In genomic region chr7:134747326-134747725, GRCh38 we compare ENCODE assay signal across 18 cellular contexts. TPM values are rescaled to one million over a fixed set of nuclear protein-coding genes. Genes with fewer than 3 reads are reported as not detected.
DNase-seq lines count a peak whose midpoint lies in the region; ATAC-seq and TF ChIP-seq lines count a peak whose summit lies in the region.
"Had no signal": no experiment of that assay in that cellular context is flagged by ENCODE, and none has a peak within 500 bp of the region (broad histone marks: within the 10 kb centered on the region; RNA-seq: fewer than 3 reads in every experiment).

No MANE protein-coding gene starts in this region.

- H3K9ac ChIP-seq in endodermal cell (ENCODE audit: extremely low read depth, low read length, poor library complexity, severe bottlenecking) (no peak overlapping the region), trophoblast cell (ENCODE audit: low read length) (no peak overlapping the region)
- H3K9ac ChIP-seq: BLaER1, GM23248 had no signal

- H3K4me1 ChIP-seq in endodermal cell (ENCODE audit: control insufficient read depth, insufficient read depth, low read length) = no peaks in the 10 kb centered on the region
- H3K4me1 ChIP-seq in trophoblast cell (ENCODE audit: control insufficient read depth in 1 of 2, insufficient read depth in 2 of 2, low read length in 2 of 2) = peaks cover 11 to 17% of the 10 kb centered on the region in 2 experiments
- H3K4me1 ChIP-seq: A549, BLaER1 had no signal

- H3K79me1 ChIP-seq in trophoblast cell (ENCODE audit: low read length) = peaks cover 7% of the 10 kb centered on the region

- no peak overlapping the region for H3K23ac ChIP-seq in trophoblast cell (ENCODE audit: low read length)

- peaks cover 27 to 29% of the 10 kb centered on the region in 2 donors for H3K27me3 Mint-ChIP-seq in natural killer cell treated with Interleukin-12 subunit alpha and Interleukin-12 subunit beta and Interleukin-15 and Interleukin-18, amount 100 ng/mL, for 72 hours
- H3K27me3 Mint-ChIP-seq in natural killer cell (ENCODE audit: low read depth in 2 of 2) (peaks cover 5 to 25% of the 10 kb centered on the region in 2 donors), endodermal cell (ENCODE audit: insufficient read depth) (no peaks in the 10 kb centered on the region)

- H3K9me3 Mint-ChIP-seq in natural killer cell treated with Interleukin-12 subunit alpha and Interleukin-12 subunit beta and Interleukin-15 and Interleukin-18, amount 100 ng/mL, for 72 hours = no peaks in the 10 kb centered on the region
- H3K9me3 Mint-ChIP-seq in natural killer cell (no peaks in the 10 kb centered on the region), endodermal cell (no peaks in the 10 kb centered on the region)
- H3K9me3 Mint-ChIP-seq: CD8-positive, alpha-beta T cell had no signal

- H3K4me3 ChIP-seq in endodermal cell (ENCODE audit: low read length) (no peak overlapping the region), fibroblast of the aortic adventitia (ENCODE audit: low read depth, low read length) (no peak overlapping the region), trophoblast cell (ENCODE audit: low read depth, low read length) (no peak overlapping the region)
- H3K4me3 ChIP-seq: A549, BLaER1, GM23248 had no signal

- no peaks in the 10 kb centered on the region for H3K79me2 ChIP-seq in trophoblast cell (ENCODE audit: control insufficient read depth, insufficient read depth, low read length, poor library complexity)

- no peaks in the 10 kb centered on the region for H3K4me1 Mint-ChIP-seq in natural killer cell treated with Interleukin-12 subunit alpha and Interleukin-12 subunit beta and Interleukin-15 and Interleukin-18, amount 100 ng/mL, for 72 hours (ENCODE audit: low read depth in 2 of 2)
- no peaks in the 10 kb centered on the region for H3K4me1 Mint-ChIP-seq in natural killer cell
- peaks cover 22% of the 10 kb centered on the region for H3K4me1 Mint-ChIP-seq in endodermal cell

- intact Hi-C loops in natural killer cell (cut with micrococcal nuclease) = no loop called here

- H2BK120ac ChIP-seq in trophoblast cell (ENCODE audit: insufficient read depth, low read length, poor library complexity) = no peak overlapping the region

- H3K36me3 Mint-ChIP-seq in natural killer cell treated with Interleukin-12 subunit alpha and Interleukin-12 subunit beta and Interleukin-15 and Interleukin-18, amount 100 ng/mL, for 72 hours = no peaks in the 10 kb centered on the region
- H3K36me3 Mint-ChIP-seq in natural killer cell (no peaks in the 10 kb centered on the region), endodermal cell (ENCODE audit: low read depth) (no peaks in the 10 kb centered on the region)
- H3K36me3 Mint-ChIP-seq: CD8-positive, alpha-beta T cell had no signal

- no peak overlapping the region for H4K8ac ChIP-seq in trophoblast cell (ENCODE audit: low read depth, low read length)

- no peaks in the 10 kb centered on the region for H3K27me3 ChIP-seq in endodermal cell (ENCODE audit: control insufficient read depth, insufficient read depth, low read length, poor library complexity, severe bottlenecking)
- no peaks in the 10 kb centered on the region for H3K27me3 ChIP-seq in trophoblast cell (ENCODE audit: insufficient read depth, low read length)
- H3K27me3 ChIP-seq: BLaER1 had no signal

- no peak overlapping the region for H3K14ac ChIP-seq in trophoblast cell (ENCODE audit: low read length)

- H3K9me3 ChIP-seq in endodermal cell (ENCODE audit: control insufficient read depth, low read length) (no peaks in the 10 kb centered on the region), trophoblast cell (ENCODE audit: insufficient read depth, low read depth, low read length) (no peaks in the 10 kb centered on the region)
- H3K9me3 ChIP-seq: A549 had no signal

- no peak overlapping the region for H3K4me2 ChIP-seq in trophoblast cell (ENCODE audit: low read length)
- H3K4me2 ChIP-seq: A549, BLaER1 had no signal

- H3K27ac Mint-ChIP-seq in natural killer cell treated with Interleukin-12 subunit alpha and Interleukin-12 subunit beta and Interleukin-15 and Interleukin-18, amount 100 ng/mL, for 72 hours = no peak overlapping the region
- H3K27ac Mint-ChIP-seq in natural killer cell (no peak overlapping the region), endodermal cell (no peak overlapping the region)
- H3K27ac Mint-ChIP-seq: CD8-positive, alpha-beta T cell had no signal

- no peak overlapping the region for H3K18ac ChIP-seq in trophoblast cell (ENCODE audit: low read length)

- no peak for DNase-seq in natural killer cell treated with Interleukin-12 subunit alpha and Interleukin-12 subunit beta and Interleukin-15 and Interleukin-18, amount 100 ng/mL, for 72 hours (ENCODE audit: low spot score)
- DNase-seq in natural killer cell (no peak), endodermal cell (peak; percentile 10), fibroblast of the aortic adventitia (ENCODE audit: low read depth) (peak; percentile 66), trophoblast cell (no peak), C1 segment of cervical spinal cord (lab: John Stamatoyannopoulos, UW) (no peak), NCI-H1436 treated with DMSO at 0.1 percent for 48 hours (lab: John Stamatoyannopoulos, UW) (no peak), ACHN (no peak)
- DNase-seq: Calu3; CD8-positive, alpha-beta T cell; DMS79 treated with DMSO at 0.1 percent for 48 hours; GF-D8; GM23248; HCEC 1CT had no signal

- H4K91ac ChIP-seq in trophoblast cell (ENCODE audit: low read depth, low read length) = peak overlapping the region; percentile 3

- peak; percentile 8 to 20 for ATAC-seq in natural killer cell treated with Interleukin-12 subunit alpha and Interleukin-12 subunit beta and Interleukin-15 and Interleukin-18, amount 100 ng/mL, for 72 hours
- no peak for ATAC-seq in natural killer cell
- ATAC-seq: A549; CD8-positive, alpha-beta T cell had no signal

- no peak overlapping the region for H2AK5ac ChIP-seq in trophoblast cell (ENCODE audit: low read length)

- 84 to 88% methylated on average over 4 to 5 of the region's 5 CpGs for WGBS in endodermal cell (ENCODE audit: insufficient coverage in 1 of 2, insufficient read length in 1 of 2), 2 experiments
- WGBS in trophoblast cell (ENCODE audit: extremely low coverage, insufficient coverage, insufficient read length) = no CpG with 5 or more reads among the region's 5 CpGs

- no peak overlapping the region for H2AFZ ChIP-seq in trophoblast cell (ENCODE audit: insufficient read depth, low read length, poor library complexity)
- H2AFZ ChIP-seq: GM23248 had no signal

- no peak overlapping the region for H3K27ac ChIP-seq in endodermal cell (ENCODE audit: low read depth, low read length)
- H3K27ac ChIP-seq in trophoblast cell (ENCODE audit: low read depth, low read length) = no peak overlapping the region
- H3K27ac ChIP-seq: 22Rv1, A549, BLaER1, GM23248, HL-60 had no signal

- no peak overlapping the region for H4K12ac ChIP-seq in trophoblast cell (ENCODE audit: low read depth, low read length)

- H2BK5ac ChIP-seq in trophoblast cell (ENCODE audit: low read depth, low read length, poor library complexity) = no peak overlapping the region

- H2BK12ac ChIP-seq in trophoblast cell (ENCODE audit: low read length) = peak overlapping the region; percentile 21

- H3K36me3 ChIP-seq in endodermal cell (ENCODE audit: control insufficient read depth, insufficient read depth, low read length) (no peaks in the 10 kb centered on the region), trophoblast cell (ENCODE audit: control insufficient read depth in 1 of 2, insufficient read depth in 2 of 2, low read length in 2 of 2) (no peaks in the 10 kb centered on the region)
- H3K36me3 ChIP-seq: BLaER1 had no signal

- in situ Hi-C loops in ACHN (cut with HindIII; ENCODE audit: low pct_ligation_motif_present, low pct_unique_long_range_greater_than_20kb, low sequenced_read_pairs) = no loop called here

- H3K4me3 Mint-ChIP-seq in natural killer cell treated with Interleukin-12 subunit alpha and Interleukin-12 subunit beta and Interleukin-15 and Interleukin-18, amount 100 ng/mL, for 72 hours = no peak overlapping the region
- H3K4me3 Mint-ChIP-seq in natural killer cell (no peak overlapping the region), endodermal cell (no peak overlapping the region)
- H3K4me3 Mint-ChIP-seq: CD8-positive, alpha-beta T cell had no signal

- H3K4ac ChIP-seq in trophoblast cell (ENCODE audit: low read depth, low read length) = no peak overlapping the region

- TF ChIP-seq CTCF in natural killer cell (IDR thresholded peaks at IDR 0.05) (no peak), endodermal cell (conservative IDR thresholded peaks at IDR 0.05) (peak; percentile 17), fibroblast of the aortic adventitia (IDR thresholded peaks at IDR 0.05; ENCODE audit: insufficient read depth, low read length) (no peak)

RNA-seq across cellular contexts. Expression of gene CALD1, which starts 32.1 kb away (rescaled TPM):
- under 1 TPM; 0.11 to 0.40 TPM for total RNA-seq in natural killer cell treated with Interleukin-12 subunit alpha and Interleukin-12 subunit beta and Interleukin-15 and Interleukin-18, amount 100 ng/mL, for 72 hours
- total RNA-seq in natural killer cell (1 to 10 TPM in 2 of 3 donors, under 1 TPM in 1; 0.14 to 2.5 (median 1.0) TPM), endodermal cell (100 to 1,000 TPM; 111 to 132 TPM), fibroblast of the aortic adventitia (ENCODE audit: low replicate concordance) (201 and 686 TPM in 2 replicates)
- 142 TPM for polyA plus RNA-seq in endodermal cell (2013, experiment 1 of 2)
- 153 TPM for polyA plus RNA-seq in endodermal cell (2013, experiment 2 of 2)
- polyA plus RNA-seq in trophoblast cell (2013) = 510 and 518 TPM in 2 replicates
- total RNA-seq: CD8-positive, alpha-beta T cell had no signal

Comparison
In these comparisons a context has a peak if more than half of its experiments do, and no peak if none do; other contexts are left out.
1. ATAC-seq: peak in natural killer cell treated with Interleukin-12 subunit alpha and Interleukin-12 subunit beta and Interleukin-15 and Interleukin-18, amount 100 ng/mL, for 72 hours (2 of 2); none in natural killer cell (0 of 3).
2. DNase-seq: peak in endodermal cell (single experiment) and fibroblast of the aortic adventitia (single experiment); none in natural killer cell treated with Interleukin-12 subunit alpha and Interleukin-12 subunit beta and Interleukin-15 and Interleukin-18, amount 100 ng/mL, for 72 hours (single experiment), natural killer cell (single experiment), trophoblast cell (0 of 2), C1 segment of cervical spinal cord (0 of 14), NCI-H1436 treated with DMSO at 0.1 percent for 48 hours (single experiment) and ACHN (single experiment).
3. RNA of gene CALD1, which starts 32.1 kb away (total RNA-seq): 201 to 686 TPM in fibroblast of the aortic adventitia and 111 to 132 TPM in endodermal cell; 0.14 to 2.5 TPM in natural killer cell and 0.11 to 0.40 TPM in natural killer cell treated with Interleukin-12 subunit alpha and Interleukin-12 subunit beta and Interleukin-15 and Interleukin-18, amount 100 ng/mL, for 72 hours; every median in the first group is over 10 times any median in the second.